1 cellular context compared by ENCODE assay signal in the genomic region with DNA sequence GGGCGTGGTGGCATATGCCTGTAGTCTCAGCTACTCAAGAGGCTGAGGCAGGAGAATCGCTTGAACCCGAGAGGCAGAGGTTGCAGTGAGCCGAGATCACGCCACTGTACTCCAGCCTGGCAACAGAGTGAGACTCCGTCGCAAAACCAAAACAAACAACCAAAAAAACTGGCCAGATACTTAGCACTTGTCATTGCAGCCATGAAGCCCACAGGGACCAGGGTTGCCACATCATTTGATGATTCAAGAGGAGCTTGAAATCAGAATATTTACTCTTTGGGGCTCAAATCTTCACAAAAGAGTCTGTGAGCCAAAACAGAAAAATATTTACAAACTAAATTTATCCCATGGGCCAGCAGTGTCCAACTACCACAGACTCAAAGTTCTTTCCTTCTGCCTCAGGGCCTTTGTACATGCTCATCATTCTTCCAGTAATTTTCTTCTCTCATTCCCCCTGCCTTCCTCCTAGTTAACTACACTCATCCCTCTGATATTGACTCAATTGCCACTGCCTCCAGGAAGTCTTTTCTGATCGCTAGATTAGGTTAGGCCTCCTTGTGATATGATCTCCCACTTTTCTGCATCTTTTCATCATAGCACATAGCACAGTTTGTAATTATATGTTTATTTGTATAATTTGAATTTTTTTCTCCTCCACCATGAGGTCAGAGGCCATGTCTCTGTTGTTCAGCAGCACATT.
TF ChIP-seq lines count a peak whose summit lies in the region.

No MANE protein-coding gene starts in this region.

TF ChIP-seq in K562, 482 proteins besides CTCF, POLR2A, EP300 and RAD21:
- TF ChIP-seq HNRNPL (IDR thresholded peaks at IDR 0.05; ENCODE audit: low read depth, low read length) (no peak), SIN3B (IDR thresholded peaks at IDR 0.05; ENCODE audit: low read depth) (no peak), NFIX (CRISPR knock-in tag; IDR thresholded peaks at IDR 0.05; ENCODE audit: low read depth) (no peak), RBM25 (IDR thresholded peaks at IDR 0.05; ENCODE audit: low read depth, low read length, severe bottlenecking) (peak; percentile 71)
- TF ChIP-seq, protein P1, sequence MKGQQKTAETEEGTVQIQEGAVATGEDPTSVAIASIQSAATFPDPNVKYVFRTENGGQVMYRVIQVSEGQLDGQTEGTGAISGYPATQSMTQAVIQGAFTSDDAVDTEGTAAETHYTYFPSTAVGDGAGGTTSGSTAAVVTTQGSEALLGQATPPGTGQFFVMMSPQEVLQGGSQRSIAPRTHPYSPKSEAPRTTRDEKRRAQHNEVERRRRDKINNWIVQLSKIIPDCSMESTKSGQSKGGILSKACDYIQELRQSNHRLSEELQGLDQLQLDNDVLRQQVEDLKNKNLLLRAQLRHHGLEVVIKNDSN (CRISPR knock-in tag; IDR thresholded peaks at IDR 0.05) = no peak
